10 cellular contexts compared by ENCODE assay signal in genomic region chr11:73402834-73403185, GRCh38. TPM values are rescaled to one million over a fixed set of nuclear protein-coding genes. Genes with fewer than 3 reads are reported as not detected.
DNase-seq lines count a peak whose midpoint lies in the region; ATAC-seq and TF ChIP-seq lines count a peak whose summit lies in the region.
"Had no signal": no experiment of that assay in that cellular context is flagged by ENCODE, and none has a peak within 500 bp of the region (broad histone marks: within the 10 kb centered on the region; RNA-seq: fewer than 3 reads in every experiment).

No MANE protein-coding gene starts in this region.

- TF ChIP-seq POLR2A in tibial nerve (IDR thresholded peaks at IDR 0.05): no peak

- H3K4me3 ChIP-seq in CD4-positive, CD25-positive, alpha-beta regulatory T cell (ENCODE audit: low read depth, low read length): no peak overlapping the region
- H3K4me3 ChIP-seq in GM12875 (ENCODE audit: low read depth, low read length) (no peak overlapping the region), RWPE2 (ENCODE audit: severe bottlenecking) (no peak overlapping the region), tibial nerve (no peak overlapping the region)
- H3K4me3 ChIP-seq: SK-N-MC, stomach had no signal

- WGBS in tibial nerve, 2 donors: 74 to 78% methylated on average over 1 of the region's 1 CpG

- DNase-seq in CD4-positive, CD25-positive, alpha-beta regulatory T cell: peak in 1 of 3 donors; percentile 48
- no peak for DNase-seq in RWPE2 (ENCODE audit: low spot score)
- peak; percentile 31 for DNase-seq in glomerular visceral epithelial cell (ENCODE audit: extremely low spot score)
- no peak for DNase-seq in D341Med (ENCODE audit: low spot score)
- DNase-seq in tibial nerve (ENCODE audit: low spot score in 2 of 2): no peak
- DNase-seq: retina, stomach had no signal

- H3K36me3 Mint-ChIP-seq in CD4-positive, CD25-positive, alpha-beta regulatory T cell: peaks cover 4% of the 10 kb centered on the region

- no peaks in the 10 kb centered on the region for H3K27me3 Mint-ChIP-seq in CD4-positive, CD25-positive, alpha-beta regulatory T cell

- TF ChIP-seq EP300 in tibial nerve (IDR thresholded peaks at IDR 0.05): no peak

- 0 out of 2 replicates have a peak, but pooled peaks have one; percentile 40 for TF ChIP-seq CTCF in GM12875 (IDR thresholded peaks at IDR 0.05; ENCODE audit: borderline replicate concordance, insufficient read depth, low read depth, low read length)
- TF ChIP-seq CTCF in RWPE2 (IDR thresholded peaks at IDR 0.05; ENCODE audit: poor library complexity, severe bottlenecking): peak; percentile 34
- TF ChIP-seq CTCF in tibial nerve (IDR thresholded peaks at IDR 0.05): peak in 1 of 5 experiments; percentile 7

- ATAC-seq in CD4-positive, CD25-positive, alpha-beta regulatory T cell (ENCODE audit: low read depth in 2 of 2): peak in 1 of 2 donors; percentile 20
- ATAC-seq in RWPE2 (ENCODE audit: low read depth): peak; percentile 28; the same call in 1 of the 3 replicates
- ATAC-seq in GM21423 (IDR thresholded peaks at IDR 0.05; ENCODE audit: unreplicated experiment): no peak

- peaks cover 14% of the 10 kb centered on the region for H3K36me3 ChIP-seq in CD4-positive, CD25-positive, alpha-beta regulatory T cell (ENCODE audit: control insufficient read depth, insufficient read depth, low read length)
- H3K36me3 ChIP-seq in RWPE2 (ENCODE audit: low read depth): no peaks in the 10 kb centered on the region
- H3K36me3 ChIP-seq in tibial nerve: peaks cover 0 to 42% (median 0%) of the 10 kb centered on the region in 3 donors

- no peaks in the 10 kb centered on the region for H3K9me3 ChIP-seq in CD4-positive, CD25-positive, alpha-beta regulatory T cell (ENCODE audit: control insufficient read depth in 2 of 2, low read length in 2 of 2)
- H3K9me3 ChIP-seq in RWPE2 (ENCODE audit: severe bottlenecking): no peaks in the 10 kb centered on the region
- H3K9me3 ChIP-seq in tibial nerve: no peaks in the 10 kb centered on the region
- H3K9me3 ChIP-seq: stomach had no signal

- H3K9me3 Mint-ChIP-seq in CD4-positive, CD25-positive, alpha-beta regulatory T cell: no peaks in the 10 kb centered on the region

- H3K27ac ChIP-seq in CD4-positive, CD25-positive, alpha-beta regulatory T cell (ENCODE audit: insufficient read depth, low read length, poor library complexity, severe bottlenecking): no peak overlapping the region
- H3K27ac ChIP-seq in RWPE2 (ENCODE audit: poor library complexity, severe bottlenecking): no peak overlapping the region
- no peak overlapping the region for H3K27ac ChIP-seq in tibial nerve
- H3K27ac ChIP-seq: SK-N-MC, stomach had no signal

- H3K27me3 ChIP-seq in CD4-positive, CD25-positive, alpha-beta regulatory T cell (ENCODE audit: control insufficient read depth, insufficient read depth, low read length): no peaks in the 10 kb centered on the region
- no peaks in the 10 kb centered on the region for H3K27me3 ChIP-seq in RWPE2 (ENCODE audit: insufficient read depth, poor library complexity, severe bottlenecking)
- H3K27me3 ChIP-seq in tibial nerve: no peaks in the 10 kb centered on the region
- H3K27me3 ChIP-seq: stomach had no signal

- H3K4me1 ChIP-seq in CD4-positive, CD25-positive, alpha-beta regulatory T cell (ENCODE audit: control insufficient read depth, insufficient read depth, low read length, poor library complexity, severe bottlenecking): no peaks in the 10 kb centered on the region
- H3K4me1 ChIP-seq in RWPE2 (ENCODE audit: insufficient read depth, poor library complexity, severe bottlenecking) (no peaks in the 10 kb centered on the region), tibial nerve (peaks cover 0 to 39% (median 1%) of the 10 kb centered on the region in 4 donors)

- H3K4me1 Mint-ChIP-seq in CD4-positive, CD25-positive, alpha-beta regulatory T cell: peaks cover 0 to 2% (median 0%) of the 10 kb centered on the region in 4 donors

- peak overlapping the region in 2 of 3 donors; percentile 49 to 51 for H3K27ac Mint-ChIP-seq in CD4-positive, CD25-positive, alpha-beta regulatory T cell

- no peak overlapping the region for H3K4me3 Mint-ChIP-seq in CD4-positive, CD25-positive, alpha-beta regulatory T cell

RNA-seq across cellular contexts. Expression of gene RELT, which starts 26.6 kb away (rescaled TPM):
- total RNA-seq in CD4-positive, CD25-positive, alpha-beta regulatory T cell: 117 TPM
- 1 to 10 TPM; 2.0 to 3.3 (median 2.9) TPM for polyA plus RNA-seq in CD4-positive, CD25-positive, alpha-beta regulatory T cell
- total RNA-seq in tibial nerve: 1 to 10 TPM; 2.4 to 6.0 (median 2.5) TPM

Comparison
In these comparisons a context has a peak if more than half of its experiments do, and no peak if none do; other contexts are left out.
1. RNA of gene RELT, which starts 26.6 kb away (total RNA-seq): 117 TPM in CD4-positive, CD25-positive, alpha-beta regulatory T cell (single experiment); 2.4 to 6.0 TPM in tibial nerve; every median in the first group is over 10 times any median in the second.